ENCODE assay signal across 36 cellular contexts in the genomic region with DNA sequence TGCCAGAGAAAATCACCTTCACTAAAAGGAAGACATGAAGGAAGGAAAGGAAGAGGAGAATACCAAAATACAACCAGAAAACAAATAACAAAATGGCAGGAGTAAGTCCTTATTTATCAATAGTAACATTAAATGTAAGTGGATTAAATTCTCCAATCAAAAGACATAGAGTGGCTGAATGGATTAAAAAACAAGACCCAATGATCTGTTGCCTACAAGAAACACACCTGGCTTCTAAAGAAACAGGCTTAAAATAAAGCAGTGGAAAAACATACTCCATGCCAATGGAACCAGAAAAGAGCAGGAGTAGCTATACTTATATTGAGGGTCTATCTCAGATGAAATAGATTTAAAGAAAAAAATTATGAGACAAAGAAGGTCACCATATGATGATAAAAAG.
DNase-seq lines count a peak whose midpoint lies in the region; ATAC-seq, FAIRE-seq and TF ChIP-seq lines count a peak whose summit lies in the region.
"Had no signal": no experiment of that assay in that cellular context is flagged by ENCODE, and none has a peak within 500 bp of the region (broad histone marks: within the 10 kb centered on the region; RNA-seq: fewer than 3 reads in every experiment).

No MANE protein-coding gene starts in this region.

- H3K4me1 Mint-ChIP-seq in progenitor cell of endocrine pancreas (ENCODE audit: low read depth) = no peaks in the 10 kb centered on the region
- peaks cover 0 to 2% of the 10 kb centered on the region in 2 donors for H3K4me1 Mint-ChIP-seq in natural killer cell treated with Interleukin-12 subunit alpha and Interleukin-12 subunit beta and Interleukin-15 and Interleukin-18, amount 100 ng/mL, for 72 hours (ENCODE audit: low read depth in 2 of 2)

- in situ Hi-C loops in K562 (cut with MboI) = no loop called here

- no peaks in the 10 kb centered on the region for H3K79me2 ChIP-seq in HCT116 (ENCODE audit: insufficient read depth, low read length)
- no peaks in the 10 kb centered on the region for H3K79me2 ChIP-seq in K562 (ENCODE audit: control insufficient read depth, insufficient read depth, low read length)

- H3K9me3 ChIP-seq in HCT116 (ENCODE audit: control insufficient read depth in 1 of 2, insufficient read depth in 1 of 2, low read depth in 1 of 2, low read length in 2 of 2) (peaks cover 5 to 7% of the 10 kb centered on the region in 2 experiments; a peak in 1 of 4 replicates), HEK293 (ENCODE audit: control insufficient read depth, insufficient read depth, low read depth, low read length) (no peaks in the 10 kb centered on the region; the same call in 1 of the 2 replicates), adipocyte (ENCODE audit: control insufficient read depth, low read length) (peaks cover 28% of the 10 kb centered on the region), K562 (replicated peaks; ENCODE audit: control insufficient read depth, insufficient read depth, low read depth, low read length) (no peaks in the 10 kb centered on the region; the same call in 1 of the 2 replicates)
- H3K9me3 ChIP-seq: A549, BE2C had no signal

- FAIRE-seq in K562 (lab: Jason Lieb, UNC) = no peak
- FAIRE-seq: D721Med had no signal

- RAD21 ChIA-PET in HCT116 (lab: Charles Lee; ENCODE audit: low non-redundant PET in 1 of 2, low total read pairs in 2 of 2, uncharacterized antibody in 2 of 2, unreplicated experiment in 2 of 2) = interaction anchor here in 1 of 2 experiments (0.6 kb wide), 1 partner anchor 24 kb away, joined by 4 read pairs; no protein-coding TSS in a partner anchor

- BruUV-seq in HCT116 (replicated peaks; lab: Mats Ljungman, UMichigan) = no TSS peak
- BruUV-seq in K562 (replicated peaks; lab: Mats Ljungman, UMichigan) = no TSS peak

- no peak overlapping the region for H3K27ac Mint-ChIP-seq in progenitor cell of endocrine pancreas
- no peak overlapping the region for H3K27ac Mint-ChIP-seq in natural killer cell treated with Interleukin-12 subunit alpha and Interleukin-12 subunit beta and Interleukin-15 and Interleukin-18, amount 100 ng/mL, for 72 hours
- H3K27ac Mint-ChIP-seq: B cell; CD14-positive monocyte; CD4-positive, alpha-beta T cell; CD8-positive, alpha-beta memory T cell; CD8-positive, alpha-beta T cell had no signal

- no peak overlapping the region for H2AFZ ChIP-seq in HCT116 (ENCODE audit: low read depth, low read length, poor library complexity, severe bottlenecking)
- no peak overlapping the region for H2AFZ ChIP-seq in K562 (ENCODE audit: low read depth, low read length)

- no peak for TF ChIP-seq EP300 in K562 (IDR thresholded peaks at IDR 0.05; ENCODE audit: low read length)

- H3K9me2 ChIP-seq in HCT116 (ENCODE audit: insufficient read depth) = no peaks in the 10 kb centered on the region

- no peaks in the 10 kb centered on the region for H3K27me3 Mint-ChIP-seq in progenitor cell of endocrine pancreas
- peaks cover 0 to 2% of the 10 kb centered on the region in 2 donors for H3K27me3 Mint-ChIP-seq in natural killer cell treated with Interleukin-12 subunit alpha and Interleukin-12 subunit beta and Interleukin-15 and Interleukin-18, amount 100 ng/mL, for 72 hours
- H3K27me3 Mint-ChIP-seq: B cell; CD4-positive, alpha-beta memory T cell; CD4-positive, alpha-beta T cell; CD4-positive, CD25-positive, alpha-beta regulatory T cell; CD8-positive, alpha-beta memory T cell had no signal

- no peaks in the 10 kb centered on the region for H3K27me3 ChIP-seq in HCT116 (ENCODE audit: insufficient read depth, low read length)
- H3K27me3 ChIP-seq in adipocyte (replicated peaks; ENCODE audit: control insufficient read depth, insufficient read depth, low read length) = no peaks in the 10 kb centered on the region
- H3K27me3 ChIP-seq in K562 (ENCODE audit: control insufficient read depth in 2 of 2, insufficient read depth in 2 of 2, low read length in 2 of 2) = no peaks in the 10 kb centered on the region
- H3K27me3 ChIP-seq: BE2C; BLaER1; BLaER1 treated with 17β-estradiol and CSF1 and Interleukin-3, amounts not matched to agents 10 nM and 100 nM had no signal

- TF ChIP-seq POLR2A in HCT116 (IDR thresholded peaks at IDR 0.05; ENCODE audit: borderline replicate concordance, extremely low read depth, insufficient read depth, insufficient read length) (no peak), K562 (conservative IDR thresholded peaks at IDR 0.05) (no peak)

- H4K20me1 ChIP-seq in HCT116 (ENCODE audit: insufficient read depth) = no peaks in the 10 kb centered on the region
- no peaks in the 10 kb centered on the region for H4K20me1 ChIP-seq in K562 (replicated peaks; ENCODE audit: control insufficient read depth, insufficient read depth, low read length)
- H4K20me1 ChIP-seq: BLaER1; BLaER1 treated with 17β-estradiol and CSF1 and Interleukin-3, amounts not matched to agents 10 nM and 100 nM had no signal

- H3K4me3 ChIP-seq in HCT116 (replicated peaks in 1 of 2; ENCODE audit: low read depth in 1 of 2, low read length in 2 of 2) = no peak overlapping the region
- H3K4me3 ChIP-seq in HEK293 (ENCODE audit: low read depth, low read length) = no peak overlapping the region
- peak overlapping the region; percentile 23 for H3K4me3 ChIP-seq in adipocyte (ENCODE audit: low read length)
- no peak overlapping the region for H3K4me3 ChIP-seq in K562
- H3K4me3 ChIP-seq: A549; BLaER1; BLaER1 treated with 17β-estradiol and CSF1 and Interleukin-3, amounts not matched to agents 10 nM and 100 nM had no signal

- peaks cover 0 to 10% of the 10 kb centered on the region in 2 experiments; a peak in 2 of 4 replicates for H3K36me3 ChIP-seq in HCT116 (ENCODE audit: control insufficient read depth in 1 of 2, insufficient read depth in 2 of 2, low read length in 2 of 2)
- no peaks in the 10 kb centered on the region for H3K36me3 ChIP-seq in HEK293 (ENCODE audit: control insufficient read depth in 2 of 2, insufficient read depth in 1 of 2, low read length in 2 of 2)
- H3K36me3 ChIP-seq in adipocyte (ENCODE audit: control insufficient read depth, insufficient read depth, low read length, severe bottlenecking) = no peaks in the 10 kb centered on the region
- H3K36me3 ChIP-seq in K562 (ENCODE audit: control insufficient read depth, insufficient read depth, low read length) = no peaks in the 10 kb centered on the region
- H3K36me3 ChIP-seq: BE2C had no signal

- H3K9me3 Mint-ChIP-seq in progenitor cell of endocrine pancreas (ENCODE audit: low read depth) = peaks cover 34% of the 10 kb centered on the region
- H3K9me3 Mint-ChIP-seq in natural killer cell treated with Interleukin-12 subunit alpha and Interleukin-12 subunit beta and Interleukin-15 and Interleukin-18, amount 100 ng/mL, for 72 hours = peaks cover 5% of the 10 kb centered on the region

- H3K4me1 ChIP-seq in HCT116 (ENCODE audit: control insufficient read depth in 1 of 2, insufficient read depth in 2 of 2, low read length in 2 of 2) = no peaks in the 10 kb centered on the region
- no peaks in the 10 kb centered on the region for H3K4me1 ChIP-seq in HEK293 (ENCODE audit: control insufficient read depth, insufficient read depth, low read length)
- no peaks in the 10 kb centered on the region for H3K4me1 ChIP-seq in adipocyte (ENCODE audit: control insufficient read depth, insufficient read depth, low read length)
- H3K4me1 ChIP-seq in K562 (replicated peaks in 1 of 2; ENCODE audit: control insufficient read depth in 2 of 2, insufficient read depth in 2 of 2, low read length in 2 of 2) = no peaks in the 10 kb centered on the region
- H3K4me1 ChIP-seq: A549, BE2C, BLaER1, Caco-2 had no signal

- intact Hi-C loops in HCT116 (cut with micrococcal nuclease) = no loop called here
- intact Hi-C loops in K562 (cut with micrococcal nuclease) = no loop called here

- H3K9me1 ChIP-seq in K562 (ENCODE audit: control insufficient read depth, insufficient read depth, low read length) = no peaks in the 10 kb centered on the region

- POLR2A ChIA-PET in HCT116 (lab: Charles Lee) = no interaction called here
- POLR2A ChIA-PET in HEK293 (lab: Yijun Ruan, JAX) = no interaction called here
- POLR2A ChIA-PET in K562 (lab: Yijun Ruan, JAX) = no interaction called here

- peaks cover 17% of the 10 kb centered on the region for H3K36me3 Mint-ChIP-seq in progenitor cell of endocrine pancreas (ENCODE audit: insufficient read depth)
- peaks cover 37% of the 10 kb centered on the region for H3K36me3 Mint-ChIP-seq in natural killer cell treated with Interleukin-12 subunit alpha and Interleukin-12 subunit beta and Interleukin-15 and Interleukin-18, amount 100 ng/mL, for 72 hours

- H3K4me3 Mint-ChIP-seq in progenitor cell of endocrine pancreas (ENCODE audit: low read depth) = no peak overlapping the region
- H3K4me3 Mint-ChIP-seq in natural killer cell treated with Interleukin-12 subunit alpha and Interleukin-12 subunit beta and Interleukin-15 and Interleukin-18, amount 100 ng/mL, for 72 hours = no peak overlapping the region
- H3K4me3 Mint-ChIP-seq: B cell; CD14-positive monocyte; CD4-positive, alpha-beta memory T cell; CD4-positive, alpha-beta T cell; CD4-positive, CD25-positive, alpha-beta regulatory T cell; CD8-positive, alpha-beta memory T cell; CD8-positive, alpha-beta T cell had no signal

- DNase-seq in HCT116 (ENCODE audit: low read depth, low spot score) = no peak
- no peak for DNase-seq in adipocyte (ENCODE audit: low read depth)
- no peak for DNase-seq in K562 (ENCODE audit: extremely low read depth in 1 of 4, low spot score in 3 of 4)
- DNase-seq in mucosa of gallbladder (ENCODE audit: low spot score) = no peak
- no peak for DNase-seq in SK-N-DZ (ENCODE audit: low spot score)
- DNase-seq in progenitor cell of endocrine pancreas (ENCODE audit: low spot score, unreplicated experiment) = no peak
- DNase-seq in natural killer cell treated with Interleukin-12 subunit alpha and Interleukin-12 subunit beta and Interleukin-15 and Interleukin-18, amount 100 ng/mL, for 72 hours (ENCODE audit: low spot score) = no peak
- DNase-seq: 8988T; ACHN; AML-193; BE2C; C1 segment of cervical spinal cord; Caco-2; Calu3; CD4-positive, alpha-beta memory T cell; CD4-positive, alpha-beta T cell; CD4-positive, CD25-positive, alpha-beta regulatory T cell; CD8-positive, alpha-beta memory T cell; CD8-positive, alpha-beta T cell; COR-L47; DMS 273 treated with DMSO at 0.1 percent for 48 hours; DMS153; DMS53; DMS79; DMS79 treated with DMSO at 0.1 percent for 48 hours; DND-41; EL had no signal

- TF ChIP-seq RAD21 in HCT116 (IDR thresholded peaks at IDR 0.05; ENCODE audit: low read depth) (no peak), K562 (CRISPR knock-in tag; conservative IDR thresholded peaks at IDR 0.05 in 1 of 2, IDR thresholded peaks at IDR 0.05 in 1 of 2) (no peak)

- no peak for TF ChIP-seq CTCF in HCT116 (IDR thresholded peaks at IDR 0.05 in 2 of 3, conservative IDR thresholded peaks at IDR 0.05 in 1 of 3; ENCODE audit: borderline replicate concordance in 1 of 3, insufficient read depth in 1 of 3, low read depth in 2 of 3, low read length in 2 of 3)
- no peak for TF ChIP-seq CTCF in HEK293 (tag by site-specific recombination; IDR thresholded peaks at IDR 0.05)
- TF ChIP-seq CTCF in K562 (IDR thresholded peaks at IDR 0.05 in 2 of 3, conservative IDR thresholded peaks at IDR 0.05 in 1 of 3; ENCODE audit: insufficient read depth in 2 of 3, low read depth in 1 of 3, low read length in 3 of 3) = no peak
- no peak for TF ChIP-seq CTCF in progenitor cell of endocrine pancreas (IDR thresholded peaks at IDR 0.05; ENCODE audit: unreplicated experiment)

- no peak overlapping the region for H3K9ac ChIP-seq in HCT116 (ENCODE audit: low read length)
- no peak overlapping the region for H3K9ac ChIP-seq in adipocyte (ENCODE audit: low read length)
- H3K9ac ChIP-seq in K562 (ENCODE audit: insufficient read depth in 1 of 2, low read depth in 2 of 2, low read length in 2 of 2) = no peak overlapping the region
- H3K9ac ChIP-seq: BLaER1; BLaER1 treated with 17β-estradiol and CSF1 and Interleukin-3, amounts not matched to agents 10 nM and 100 nM had no signal

- no peak for ATAC-seq in HCT116
- no peak for ATAC-seq in K562
- ATAC-seq in natural killer cell treated with Interleukin-12 subunit alpha and Interleukin-12 subunit beta and Interleukin-15 and Interleukin-18, amount 100 ng/mL, for 72 hours = no peak
- ATAC-seq: A549; CD8-positive, alpha-beta T cell had no signal

- CTCF ChIA-PET in HCT116 (lab: Charles Lee) (no interaction called here), HEK293 (lab: Yijun Ruan, JAX) (interaction anchor here (1.1 kb wide), 1 partner anchor 211 kb away, joined by 3 read pairs; no protein-coding TSS in a partner anchor), K562 (lab: Yijun Ruan, JAX; ENCODE audit: low intra/inter-chr PET ratio) (no interaction called here)

- H3K27ac ChIP-seq in HCT116 (ENCODE audit: low read depth, low read length) = no peak overlapping the region
- H3K27ac ChIP-seq in HEK293 (ENCODE audit: extremely low read depth, low read depth, low read length) = no peak overlapping the region
- H3K27ac ChIP-seq in K562 (ENCODE audit: extremely low read depth, low read depth, low read length) = no peak overlapping the region
- H3K27ac ChIP-seq: 22Rv1; A549; BLaER1; BLaER1 treated with 17β-estradiol and CSF1 and Interleukin-3, amounts not matched to agents 10 nM and 100 nM; C4-2B had no signal

- no peak overlapping the region for H3K4me2 ChIP-seq in HCT116 (ENCODE audit: low read length)
- H3K4me2 ChIP-seq in K562 (ENCODE audit: insufficient read depth, low read length) = no peak overlapping the region
- H3K4me2 ChIP-seq: A549; BLaER1; BLaER1 treated with 17β-estradiol and CSF1 and Interleukin-3, amounts not matched to agents 10 nM and 100 nM had no signal
